ENCODE assay signal across 8 cellular contexts in the genomic region with DNA sequence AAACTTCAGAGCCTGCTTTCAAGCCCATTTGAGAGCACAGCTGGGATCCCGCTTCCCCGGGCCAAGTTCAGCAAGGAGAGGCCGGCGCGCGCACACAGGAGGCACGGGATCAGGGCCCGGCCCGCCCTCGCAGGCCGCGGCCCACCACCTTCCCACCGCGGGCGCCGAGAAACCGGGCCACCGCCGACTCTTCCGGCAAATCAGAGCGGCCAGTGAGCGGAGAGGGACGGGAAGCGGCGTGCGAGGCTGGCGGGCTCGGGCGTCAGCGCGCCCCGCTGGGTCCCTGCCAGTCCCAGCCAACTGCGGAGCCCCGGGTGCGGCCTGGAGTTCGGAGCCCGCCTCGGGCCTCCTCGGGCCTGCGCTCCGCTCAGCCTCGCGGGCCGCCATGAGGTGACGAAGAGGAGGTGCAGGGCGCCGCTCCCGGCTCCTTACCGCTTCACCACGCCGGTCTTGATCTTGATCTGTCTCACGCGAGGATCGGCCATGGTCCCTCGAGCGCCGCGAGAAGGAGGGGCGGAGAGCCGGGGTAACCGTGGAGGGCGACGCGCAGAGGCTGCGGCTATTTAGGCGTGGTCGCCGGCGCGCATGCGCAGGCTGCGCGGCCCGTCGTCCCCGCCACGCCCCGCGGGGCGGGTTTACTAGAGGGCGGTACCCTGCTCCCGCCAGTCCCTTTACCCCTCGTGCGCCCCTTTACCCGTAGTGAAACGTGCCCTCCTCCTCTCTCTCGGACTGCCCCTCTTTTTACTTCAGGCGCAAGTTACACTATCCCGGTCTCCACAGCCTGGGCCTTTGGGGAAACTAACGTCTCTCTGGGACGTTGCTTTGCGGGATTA. TPM values are rescaled to one million over a fixed set of nuclear protein-coding genes. Genes with fewer than 3 reads are reported as not detected.
DNase-seq lines count a peak whose midpoint lies in the region; ATAC-seq and TF ChIP-seq lines count a peak whose summit lies in the region.

Gene TBCA, minus strand, starts transcription at position 567 of the 833 bp plus-strand sequence. Its CDS starts 82 bp downstream, at position 485.

- POLR2A ChIA-PET in PC-9 (lab: Charles Lee; ENCODE audit: unreplicated experiment) = no interaction called here

- DNase-seq in DMS79 treated with DMSO at 0.1 percent for 48 hours (lab: John Stamatoyannopoulos, UW) (peak; percentile 50), PC-9 (peak; percentile 76 to 93), erythroblast (lab: John Stamatoyannopoulos, UW) (peak; percentile 96 to 98)
- DNase-seq in Jurkat, Clone E6-1 (ENCODE audit: low read depth, low spot score) = peak; percentile 93
- peak; percentile 96 for DNase-seq in activated T-cell treated with anti-CD3 and anti-CD28 coated beads, Interleukin-2, amount 50 U/mL, for 1 hour
- peak; percentile 80 to 85 for DNase-seq in stimulated activated CD8-positive, alpha-beta memory T cell treated with anti-CD3 and anti-CD28 coated beads, Interleukin-7, amount 100 ng/mL, for 1 hour (ENCODE audit: low read depth in 2 of 2)

- peak within 1 kb of the TSS; percentile 82 for H3K27ac ChIP-seq in PC-9

- H3K27me3 ChIP-seq in PC-9 (ENCODE audit: insufficient read depth, low read depth) (no peaks in the 10 kb centered on the region), mucosa of stomach (ENCODE audit: control insufficient read depth, insufficient read depth, low read length) (no peaks in the 10 kb centered on the region)

- H3K4me3 ChIP-seq in Jurkat, Clone E6-1 (ENCODE audit: low read length) = peak within 1 kb of the TSS; percentile 89
- H3K4me3 ChIP-seq in PC-9 (peak within 1 kb of the TSS; percentile 79), mucosa of stomach (ENCODE audit: low read length) (peak within 1 kb of the TSS; percentile 83)

- H3K4me2 ChIP-seq in PC-9 = peak within 1 kb of the TSS; percentile 99

- peaks cover 39% of the 10 kb centered on the region for H4K20me1 ChIP-seq in PC-9 (ENCODE audit: insufficient read depth)

- peaks cover 8% of the 10 kb centered on the region for H3F3A ChIP-seq in PC-9 (ENCODE audit: insufficient read depth, low read depth)

- intact Hi-C loops in PC-9 (cut with micrococcal nuclease; ENCODE audit: unreplicated experiment) = no loop called here

- peak; percentile 39; the same call in 1 of the 2 replicates for TF ChIP-seq CTCF in PC-9 (conservative IDR thresholded peaks at IDR 0.05)

- peak within 1 kb of the TSS; percentile 96 for H2AFZ ChIP-seq in PC-9

- H3K4me1 ChIP-seq in PC-9 (replicated peaks; ENCODE audit: insufficient read depth) (peaks cover 40% of the 10 kb centered on the region), mucosa of stomach (ENCODE audit: control insufficient read depth, insufficient read depth, low read length) (peaks cover 4% of the 10 kb centered on the region)

- no peaks in the 10 kb centered on the region for H3K9me3 ChIP-seq in PC-9 (ENCODE audit: insufficient read depth, low read depth)
- no peaks in the 10 kb centered on the region for H3K9me3 ChIP-seq in mucosa of stomach (ENCODE audit: control insufficient read depth, low read length)

- no peaks in the 10 kb centered on the region for H3K9me2 ChIP-seq in PC-9 (ENCODE audit: insufficient read depth)

- H3K9ac ChIP-seq in mucosa of stomach (ENCODE audit: low read length) = peak within 1 kb of the TSS; percentile 92

- ATAC-seq in GM21717 (IDR thresholded peaks at IDR 0.05; ENCODE audit: unreplicated experiment) = peak; percentile 93

- H3K36me3 ChIP-seq in PC-9 (ENCODE audit: low read depth) (peaks cover 21% of the 10 kb centered on the region; the same call in 1 of the 2 replicates), mucosa of stomach (ENCODE audit: control insufficient read depth, insufficient read depth, low read length) (no peaks in the 10 kb centered on the region)

- CTCF ChIA-PET in PC-9 (lab: Charles Lee) = no interaction called here

- peaks cover 49% of the 10 kb centered on the region for H3K79me2 ChIP-seq in PC-9 (ENCODE audit: low read depth)

- peak; percentile 92 for TF ChIP-seq POLR2A in erythroblast (IDR thresholded peaks at IDR 0.05; ENCODE audit: low read length)

- no TSS peak for BruUV-seq in PC-9 (replicated peaks; lab: Mats Ljungman, UMichigan)

RNA-seq across cellular contexts. Expression of gene TBCA, which starts in this region (rescaled TPM):
- polyA plus RNA-seq in Jurkat, Clone E6-1 (2012; ENCODE audit: insufficient read depth, insufficient read length) = 578 TPM
- total RNA-seq in PC-9 (2021) = 179 and 205 TPM in 2 replicates

Comparison
In these comparisons a context has a peak if more than half of its experiments do, and no peak if none do; other contexts are left out.
1. Peak in every context shown above with its lines: DNase-seq, ATAC-seq, H3K4me3 ChIP-seq and H3K27ac ChIP-seq.